ENCODE assay signal across 8 cellular contexts in the genomic region with DNA sequence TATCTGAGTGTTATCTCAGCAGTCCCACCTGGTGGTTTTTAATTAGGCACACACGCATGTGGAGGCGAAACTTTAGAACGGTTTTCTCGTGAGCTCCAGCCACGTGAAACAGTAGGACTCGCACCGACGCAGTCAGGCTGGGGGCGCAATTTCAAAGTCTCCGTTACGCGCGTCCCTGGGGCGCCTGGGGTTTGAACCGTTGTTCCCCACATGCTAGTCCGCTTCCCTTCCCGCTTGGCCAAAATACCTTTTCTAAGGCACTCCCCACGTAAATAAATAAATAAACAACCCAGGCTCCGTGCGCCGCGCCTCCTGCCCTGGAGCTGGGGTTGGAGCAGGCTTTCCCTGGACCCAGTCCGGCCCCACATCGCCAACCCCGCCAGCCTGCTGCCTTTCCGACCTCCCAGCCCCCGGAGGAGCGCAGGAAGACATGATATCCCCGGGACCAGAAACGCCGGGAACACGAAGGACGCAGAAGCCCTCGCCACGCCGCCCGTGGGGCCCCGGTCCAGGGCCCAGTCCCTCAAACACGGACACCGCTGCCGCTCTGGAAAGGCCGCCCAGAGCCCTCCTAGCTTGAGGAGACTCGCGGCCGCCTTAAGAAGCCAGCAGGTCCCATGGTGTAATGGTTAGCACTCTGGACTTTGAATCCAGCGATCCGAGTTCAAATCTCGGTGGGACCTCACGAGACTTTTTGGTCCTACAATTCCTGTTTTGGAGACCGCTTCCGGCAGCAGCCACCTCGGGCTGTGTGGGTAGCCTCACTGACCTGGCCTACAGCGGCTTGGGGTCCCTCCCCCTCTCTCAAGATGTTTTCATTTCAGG. TPM values are rescaled to one million over a fixed set of nuclear protein-coding genes. Genes with fewer than 3 reads are reported as not detected.
DNase-seq lines count a peak whose midpoint lies in the region; ATAC-seq and TF ChIP-seq lines count a peak whose summit lies in the region.

No MANE protein-coding gene starts in this region.

- no peaks in the 10 kb centered on the region for H3K27me3 Mint-ChIP-seq in activated T-cell treated with anti-CD3 and anti-CD28 coated beads, Interleukin-2, amount 50 U/mL, for 24 hours

- TSS peak; percentile 98 for BruUV-seq in PC-3 (replicated peaks; lab: Mats Ljungman, UMichigan)

- no peaks in the 10 kb centered on the region for H3K27me3 ChIP-seq in PC-3 (ENCODE audit: low read length)
- no peaks in the 10 kb centered on the region for H3K27me3 ChIP-seq in esophagus muscularis mucosa
- H3K27me3 ChIP-seq in muscle layer of duodenum (ENCODE audit: low read depth, low read length): no peaks in the 10 kb centered on the region

- no peaks in the 10 kb centered on the region for H3K79me2 ChIP-seq in PC-3 (ENCODE audit: low read length)

- no peaks in the 10 kb centered on the region for H3K36me3 ChIP-seq in PC-3 (ENCODE audit: low read depth, low read length)
- H3K36me3 ChIP-seq in esophagus muscularis mucosa: no peaks in the 10 kb centered on the region
- no peaks in the 10 kb centered on the region for H3K36me3 ChIP-seq in muscle layer of duodenum (ENCODE audit: control insufficient read depth in 1 of 2, insufficient read depth in 2 of 2, low read length in 2 of 2)

- H4K20me1 ChIP-seq in PC-3 (ENCODE audit: low read length): no peaks in the 10 kb centered on the region

- H2AFZ ChIP-seq in PC-3 (ENCODE audit: low read length): peak overlapping the region; percentile 76

- H3K4me2 ChIP-seq in PC-3 (ENCODE audit: low read length): peak overlapping the region; percentile 79

- H3K4me3 ChIP-seq in Jurkat, Clone E6-1 (ENCODE audit: low read length): peak overlapping the region; percentile 77
- H3K4me3 ChIP-seq in PC-3 (ENCODE audit: low read length) (peak overlapping the region; percentile 79), esophagus muscularis mucosa (peak overlapping the region; percentile 71 to 96 (median 82)), muscle layer of duodenum (ENCODE audit: low read depth in 1 of 2, low read length in 2 of 2) (peak overlapping the region; percentile 82 to 94)

- intact Hi-C loops in PC-3 (cut with micrococcal nuclease) (loop anchor here (2.0 to 5.0 kb wide), 4 partner anchors 35 to 300 kb away; a partner anchor contains a TSS), esophagus muscularis mucosa (cut with DNase I) (loop anchor here (2.0 kb wide), 1 partner anchor 39 kb away; a partner anchor contains a TSS)

- H3K4me3 Mint-ChIP-seq in activated T-cell treated with anti-CD3 and anti-CD28 coated beads, Interleukin-2, amount 50 U/mL, for 24 hours: peak overlapping the region; percentile 92

- no peaks in the 10 kb centered on the region for H3K9me2 ChIP-seq in PC-3 (replicated peaks; ENCODE audit: low read length)

- under 1% methylated on average over 28 of the region's 53 CpGs for WGBS in esophagus muscularis mucosa

- POLR2A ChIA-PET in PC-3 (lab: Charles Lee; ENCODE audit: unreplicated experiment): interaction anchor here (0.5 to 0.8 kb wide), 3 partner anchors 167 to 796 kb away, joined by 3 to 9 read pairs (median 3); no protein-coding TSS in a partner anchor

- TF ChIP-seq EP300 in esophagus muscularis mucosa (IDR thresholded peaks at IDR 0.05): no peak

- H3K27ac Mint-ChIP-seq in activated T-cell treated with anti-CD3 and anti-CD28 coated beads, Interleukin-2, amount 50 U/mL, for 24 hours: peak overlapping the region; percentile 99

- H3K9me3 ChIP-seq in PC-3 (ENCODE audit: low read length): no peaks in the 10 kb centered on the region
- H3K9me3 ChIP-seq in esophagus muscularis mucosa: no peaks in the 10 kb centered on the region
- no peaks in the 10 kb centered on the region for H3K9me3 ChIP-seq in muscle layer of duodenum (ENCODE audit: control insufficient read depth in 1 of 2, low read length in 2 of 2)

- peak; percentile 93 for DNase-seq in DMS53 (lab: John Stamatoyannopoulos, UW)
- peak; percentile 89 for DNase-seq in Jurkat, Clone E6-1 (ENCODE audit: low read depth, low spot score)
- peak; percentile 97 for DNase-seq in PC-3
- DNase-seq in activated T-cell treated with anti-CD3 and anti-CD28 coated beads, Interleukin-2, amount 50 U/mL, for 24 hours: peak; percentile 99
- DNase-seq in esophagus muscularis mucosa (ENCODE audit: extremely low spot score): peak; percentile 99
- peak; percentile 70 to 88 for DNase-seq in stimulated activated CD8-positive, alpha-beta memory T cell treated with anti-CD3 and anti-CD28 coated beads, Interleukin-7, amount 100 ng/mL, for 4 hours (ENCODE audit: low read depth in 2 of 2)

- H3K27ac ChIP-seq in PC-3 (ENCODE audit: low read length) (peak overlapping the region; percentile 77), esophagus muscularis mucosa (replicated peaks in 1 of 4) (peak overlapping the region; percentile 91 to 99 (median 96)), muscle layer of duodenum (ENCODE audit: low read length) (peak overlapping the region; percentile 99)

- H3K4me1 Mint-ChIP-seq in activated T-cell treated with anti-CD3 and anti-CD28 coated beads, Interleukin-2, amount 50 U/mL, for 24 hours (ENCODE audit: low read depth): peaks cover 43% of the 10 kb centered on the region

- H3F3A ChIP-seq in PC-3 (ENCODE audit: low read length, unreplicated experiment): no peaks in the 10 kb centered on the region

- H3K9me3 Mint-ChIP-seq in activated T-cell treated with anti-CD3 and anti-CD28 coated beads, Interleukin-2, amount 50 U/mL, for 24 hours: no peaks in the 10 kb centered on the region

- CTCF ChIA-PET in PC-3 (lab: Charles Lee): interaction anchor here (0.6 to 1.7 kb wide), 3 partner anchors 17 to 156 kb away, joined by 4 to 5 read pairs (median 4); no protein-coding TSS in a partner anchor

- ATAC-seq in GM21723 (IDR thresholded peaks at IDR 0.05; ENCODE audit: unreplicated experiment) (peak; percentile 48), PC-3 (peak; percentile 55)

- H3K4me1 ChIP-seq in PC-3 (ENCODE audit: insufficient read depth, low read length): peaks cover 10% of the 10 kb centered on the region
- peaks cover 0 to 17% (median 13%) of the 10 kb centered on the region in 4 donors for H3K4me1 ChIP-seq in esophagus muscularis mucosa
- H3K4me1 ChIP-seq in muscle layer of duodenum (ENCODE audit: control insufficient read depth in 1 of 2, insufficient read depth in 2 of 2, low read length in 2 of 2): peaks cover 0 to 4% of the 10 kb centered on the region in 2 donors

- H3K36me3 Mint-ChIP-seq in activated T-cell treated with anti-CD3 and anti-CD28 coated beads, Interleukin-2, amount 50 U/mL, for 24 hours (ENCODE audit: low read depth): peaks cover 6% of the 10 kb centered on the region

- TF ChIP-seq CTCF in PC-3 (conservative IDR thresholded peaks at IDR 0.05; ENCODE audit: low read depth, low read length) (peak; percentile 55), esophagus muscularis mucosa (IDR thresholded peaks at IDR 0.05) (peak; percentile 26 to 41 (median 29))

- H3K9ac ChIP-seq in PC-3 (ENCODE audit: low read length): peak overlapping the region; percentile 87

- TF ChIP-seq POLR2A in esophagus muscularis mucosa (IDR thresholded peaks at IDR 0.05; ENCODE audit: low read depth): peak; percentile 8

RNA-seq across cellular contexts. Expression of a gene that starts 18.2 kb away (rescaled TPM):
- 33.7 TPM for polyA plus RNA-seq in Jurkat, Clone E6-1 (2012; ENCODE audit: insufficient read depth, insufficient read length)
- total RNA-seq in PC-3 (2014; rRNA removed) (0.40 TPM in 1 of 2 replicates, not detected in the other), esophagus muscularis mucosa (1 to 10 TPM in 2 of 4 donors, under 1 TPM in 1, not detected in 1; 0.97 to 2.2 (median 2.1) TPM)

RNA-seq across cellular contexts. Expression of a gene that starts 18.4 kb away (rescaled TPM):
- polyA plus RNA-seq in Jurkat, Clone E6-1 (2012; ENCODE audit: insufficient read depth, insufficient read length): 19.8 TPM
- total RNA-seq in PC-3 (2014; rRNA removed) (not detected in 2 replicates), esophagus muscularis mucosa (1 to 10 TPM; 3.3 to 8.9 (median 6.3) TPM)

RNA-seq across cellular contexts. Expression of a gene that starts 38.5 kb away (rescaled TPM):
- 2.9 TPM for polyA plus RNA-seq in Jurkat, Clone E6-1 (2012; ENCODE audit: insufficient read depth, insufficient read length)
- total RNA-seq in PC-3 (2014; rRNA removed): 1.1 and 1.7 TPM in 2 replicates
- 1 to 10 TPM in 3 of 4 donors, not detected in 1; 1.2 to 1.5 (median 1.4) TPM for total RNA-seq in esophagus muscularis mucosa

RNA-seq across cellular contexts. Expression of a gene that starts 59.6 kb away (rescaled TPM):
- polyA plus RNA-seq in Jurkat, Clone E6-1 (2012; ENCODE audit: insufficient read depth, insufficient read length): 0.15 TPM
- 0.06 and 0.29 TPM in 2 replicates for total RNA-seq in PC-3 (2014; rRNA removed)
- not detected for total RNA-seq in esophagus muscularis mucosa

Comparison
In these comparisons a context has a peak if more than half of its experiments do, and no peak if none do; other contexts are left out.
1. Peak in every context shown above with its lines: DNase-seq, ATAC-seq, H3K4me3 ChIP-seq and H3K27ac ChIP-seq.